Comparison of ENCODE assay signal across 36 cellular contexts in genomic region chr5:159963967-159964366, GRCh38. TPM values are rescaled to one million over a fixed set of nuclear protein-coding genes. Genes with fewer than 3 reads are reported as not detected.
A peak's percentile ranks its signal among the peaks of the same experiment; 100 is the strongest.
DNase-seq lines count a peak whose midpoint lies in the region; ATAC-seq and TF ChIP-seq lines count a peak whose summit lies in the region.
"Had no signal": no experiment of that assay in that cellular context is flagged by ENCODE, and none has a peak within 500 bp of the region (broad histone marks: within the 10 kb centered on the region; RNA-seq: fewer than 3 reads in every experiment).

No MANE protein-coding gene starts in this region.

- H3K4me1 Mint-ChIP-seq in endodermal cell (no peaks in the 10 kb centered on the region), neural crest cell (peaks cover 10% of the 10 kb centered on the region)
- H3K4me1 Mint-ChIP-seq: B cell; CD14-positive monocyte; CD4-positive, alpha-beta memory T cell; CD4-positive, CD25-positive, alpha-beta regulatory T cell; CD8-positive, alpha-beta memory T cell had no signal

- H3K9me3 Mint-ChIP-seq in endodermal cell (no peaks in the 10 kb centered on the region), neural crest cell (no peaks in the 10 kb centered on the region)
- H3K9me3 Mint-ChIP-seq: CD14-positive monocyte; CD4-positive, alpha-beta memory T cell; CD4-positive, alpha-beta T cell; CD4-positive, CD25-positive, alpha-beta regulatory T cell; CD8-positive, alpha-beta memory T cell; CD8-positive, alpha-beta T cell had no signal

- no peaks in the 10 kb centered on the region for H3K36me3 Mint-ChIP-seq in endodermal cell (ENCODE audit: low read depth)
- H3K36me3 Mint-ChIP-seq in neural crest cell (ENCODE audit: low read depth): no peaks in the 10 kb centered on the region
- H3K36me3 Mint-ChIP-seq: CD14-positive monocyte; CD4-positive, alpha-beta memory T cell; CD4-positive, CD25-positive, alpha-beta regulatory T cell; CD8-positive, alpha-beta memory T cell; CD8-positive, alpha-beta T cell had no signal

- H3K27me3 Mint-ChIP-seq in endodermal cell (ENCODE audit: insufficient read depth) (peaks cover 22% of the 10 kb centered on the region), neural crest cell (ENCODE audit: low read depth) (peaks cover 38% of the 10 kb centered on the region)

- TF ChIP-seq CTCF in endodermal cell (conservative IDR thresholded peaks at IDR 0.05): no peak
- no peak for TF ChIP-seq CTCF in neural crest cell (conservative IDR thresholded peaks at IDR 0.05)
- no peak for TF ChIP-seq CTCF in right lobe of liver (IDR thresholded peaks at IDR 0.05)

- intact Hi-C loops in cardiac septum (cut with DNase I) (no loop called here), Right ventricle myocardium inferior (cut with DNase I) (loop anchor here (2.0 kb wide), 1 partner anchor 447 kb away; no protein-coding TSS in a partner anchor), left ventricle myocardium superior (cut with micrococcal nuclease) (no loop called here), right cardiac atrium (cut with DNase I) (loop anchor here in 2 of 4 donors (10.0 kb wide), 2 partner anchors 449 to 519 kb away; no protein-coding TSS in a partner anchor), right lobe of liver (cut with DNase I) (no loop called here)

- 67% methylated on average over 4 of the region's 4 CpGs for WGBS in right cardiac atrium
- WGBS in endodermal cell (ENCODE audit: insufficient coverage in 1 of 2, insufficient read length in 1 of 2), 2 experiments: 89 to 100% methylated on average over 2 to 3 of the region's 4 CpGs
- 67% methylated on average over 4 of the region's 4 CpGs for WGBS in right lobe of liver (ENCODE audit: insufficient coverage, low coverage, low lambda C conversion rate, missing lambda C conversion rate)

- H3K4me3 Mint-ChIP-seq in endodermal cell: no peak overlapping the region
- no peak overlapping the region for H3K4me3 Mint-ChIP-seq in neural crest cell
- H3K4me3 Mint-ChIP-seq: B cell; CD14-positive monocyte; CD4-positive, alpha-beta memory T cell; CD4-positive, alpha-beta T cell; CD4-positive, CD25-positive, alpha-beta regulatory T cell; CD8-positive, alpha-beta memory T cell; CD8-positive, alpha-beta T cell had no signal

- DNase-seq in cardiac septum (ENCODE audit: low spot score) (peak; percentile 35), Right ventricle myocardium inferior (ENCODE audit: missing footprints) (no peak), left ventricle myocardium superior (no peak), right cardiac atrium (no peak), endodermal cell (peak; percentile 10), neural crest cell (ENCODE audit: low read depth, low spot score) (no peak), NCI-H446 (lab: John Stamatoyannopoulos, UW) (no peak), right lobe of liver (no peak)
- DNase-seq: 8988T; ACHN; AML-193; BE2C; C1 segment of cervical spinal cord; Caco-2; Calu3; CD4-positive, alpha-beta memory T cell; CD4-positive, alpha-beta T cell; CD4-positive, CD25-positive, alpha-beta regulatory T cell; CD8-positive, alpha-beta memory T cell; CD8-positive, alpha-beta T cell; COR-L47; DMS 273 treated with DMSO at 0.1 percent for 48 hours; DMS153; DMS53; DMS79; DMS79 treated with DMSO at 0.1 percent for 48 hours; DND-41; EL had no signal

- no peak for ATAC-seq in Right ventricle myocardium inferior
- ATAC-seq in left ventricle myocardium superior: peak; percentile 23
- no peak for ATAC-seq in right cardiac atrium
- ATAC-seq in right lobe of liver: no peak
- ATAC-seq: A549; CD8-positive, alpha-beta T cell had no signal

- H3K4me3 ChIP-seq in right cardiac atrium (ENCODE audit: low read length) (no peak overlapping the region), endodermal cell (ENCODE audit: low read length) (no peak overlapping the region), right lobe of liver (no peak overlapping the region)
- H3K4me3 ChIP-seq: A549; BLaER1; BLaER1 treated with 17β-estradiol and CSF1 and Interleukin-3, amounts not matched to agents 10 nM and 100 nM had no signal

- no peak for TF ChIP-seq POLR2A in right lobe of liver (IDR thresholded peaks at IDR 0.05)

- H3K36me3 ChIP-seq in endodermal cell (ENCODE audit: control insufficient read depth, insufficient read depth, low read length) (no peaks in the 10 kb centered on the region), right lobe of liver (no peaks in the 10 kb centered on the region)
- H3K36me3 ChIP-seq: BE2C; BLaER1; BLaER1 treated with 17β-estradiol and CSF1 and Interleukin-3, amounts not matched to agents 10 nM and 100 nM had no signal

- no peak overlapping the region for H3K27ac ChIP-seq in right cardiac atrium (ENCODE audit: low read length)
- H3K27ac ChIP-seq in endodermal cell (ENCODE audit: low read depth, low read length): no peak overlapping the region
- no peak overlapping the region for H3K27ac ChIP-seq in right lobe of liver
- H3K27ac ChIP-seq: 22Rv1; A549; BLaER1; BLaER1 treated with 17β-estradiol and CSF1 and Interleukin-3, amounts not matched to agents 10 nM and 100 nM; C4-2B had no signal

- no peaks in the 10 kb centered on the region for H3K27me3 ChIP-seq in right cardiac atrium (ENCODE audit: control insufficient read depth, insufficient read depth)
- H3K27me3 ChIP-seq in endodermal cell (ENCODE audit: control insufficient read depth, insufficient read depth, low read length, poor library complexity, severe bottlenecking): peaks cover 23% of the 10 kb centered on the region
- H3K27me3 ChIP-seq in right lobe of liver: no peaks in the 10 kb centered on the region
- H3K27me3 ChIP-seq: BLaER1 had no signal

- H3K27ac Mint-ChIP-seq in endodermal cell: no peak overlapping the region
- H3K27ac Mint-ChIP-seq in neural crest cell (ENCODE audit: unreplicated experiment): peak overlapping the region; percentile 92
- H3K27ac Mint-ChIP-seq: B cell; CD14-positive monocyte; CD4-positive, alpha-beta memory T cell; CD4-positive, alpha-beta T cell; CD4-positive, CD25-positive, alpha-beta regulatory T cell; CD8-positive, alpha-beta T cell had no signal

- H3K4me1 ChIP-seq in right cardiac atrium (ENCODE audit: control insufficient read depth, insufficient read depth, low read length) (no peaks in the 10 kb centered on the region), endodermal cell (ENCODE audit: control insufficient read depth, insufficient read depth, low read length) (no peaks in the 10 kb centered on the region), right lobe of liver (no peaks in the 10 kb centered on the region)
- H3K4me1 ChIP-seq: BE2C, BLaER1, Caco-2 had no signal

- no peak overlapping the region for H3K9ac ChIP-seq in endodermal cell (ENCODE audit: extremely low read depth, low read length, poor library complexity, severe bottlenecking)
- H3K9ac ChIP-seq: BLaER1; BLaER1 treated with 17β-estradiol and CSF1 and Interleukin-3, amounts not matched to agents 10 nM and 100 nM had no signal

- H3K9me3 ChIP-seq in right cardiac atrium (ENCODE audit: control insufficient read depth, low read length) (no peaks in the 10 kb centered on the region), endodermal cell (ENCODE audit: control insufficient read depth, low read length) (no peaks in the 10 kb centered on the region), right lobe of liver (no peaks in the 10 kb centered on the region)
- H3K9me3 ChIP-seq: A549; BE2C; BLaER1; BLaER1 treated with 17β-estradiol and CSF1 and Interleukin-3, amounts not matched to agents 10 nM and 100 nM; Caco-2 had no signal

RNA-seq across cellular contexts. Expression of gene TTC1, which starts 45.0 kb away (rescaled TPM):
- total RNA-seq in cardiac septum: 67.7 TPM
- 114 TPM for total RNA-seq in Right ventricle myocardium inferior
- total RNA-seq in left ventricle myocardium superior: 118 TPM
- 100 to 1,000 TPM in 1 of 4 donors, 10 to 100 TPM in 3; 79.0 to 107 (median 86.8) TPM for total RNA-seq in right cardiac atrium
- 133 TPM for polyA plus RNA-seq in right cardiac atrium
- 10 to 100 TPM; 59.8 to 72.3 TPM for total RNA-seq in endodermal cell
- polyA plus RNA-seq in endodermal cell (2013, experiment 1 of 2): 48.9 TPM
- polyA plus RNA-seq in endodermal cell (2013, experiment 2 of 2): 45.7 TPM
- 48.0 and 49.4 TPM in 2 replicates for total RNA-seq in neural crest cell
- total RNA-seq in right lobe of liver: 10 to 100 TPM; 19.8 to 28.6 (median 24.8) TPM

RNA-seq across cellular contexts. Expression of gene ADRA1B, which starts 47.7 kb away (rescaled TPM):
- total RNA-seq in cardiac septum (4.9 TPM), Right ventricle myocardium inferior (2.7 TPM), left ventricle myocardium superior (1.4 TPM), right cardiac atrium (1 to 10 TPM; 2.0 to 3.6 (median 2.5) TPM), endodermal cell (under 1 TPM; 0.60 to 0.68 TPM), neural crest cell (0.19 and 0.32 TPM in 2 replicates), right lobe of liver (10 to 100 TPM in 3 of 6 experiments, 1 to 10 TPM in 3; 7.8 to 17.1 (median 10.2) TPM)
- polyA plus RNA-seq in right cardiac atrium: 1.3 TPM
- polyA plus RNA-seq in endodermal cell (2013, experiment 1 of 2): 0.36 TPM
- polyA plus RNA-seq in endodermal cell (2013, experiment 2 of 2): 0.21 TPM
- total RNA-seq: A673; B cell; Caco-2; CD4-positive, alpha-beta memory T cell; CD4-positive, alpha-beta T cell; CD4-positive, CD25-positive, alpha-beta regulatory T cell; CD8-positive, alpha-beta memory T cell; CD8-positive, alpha-beta T cell had no signal
- polyA plus RNA-seq: CD14-positive monocyte; CD4-positive, alpha-beta memory T cell; CD4-positive, CD25-positive, alpha-beta regulatory T cell; CD8-positive, alpha-beta memory T cell had no signal

Comparison
In these comparisons a context has a peak if more than half of its experiments do, and no peak if none do; other contexts are left out.
1. DNase-seq: peak in cardiac septum (single experiment) and endodermal cell (single experiment); none in Right ventricle myocardium inferior (single experiment), left ventricle myocardium superior (single experiment), right cardiac atrium (0 of 3), neural crest cell (single experiment), NCI-H446 (0 of 2) and right lobe of liver (0 of 3).